In the genomic region with DNA sequence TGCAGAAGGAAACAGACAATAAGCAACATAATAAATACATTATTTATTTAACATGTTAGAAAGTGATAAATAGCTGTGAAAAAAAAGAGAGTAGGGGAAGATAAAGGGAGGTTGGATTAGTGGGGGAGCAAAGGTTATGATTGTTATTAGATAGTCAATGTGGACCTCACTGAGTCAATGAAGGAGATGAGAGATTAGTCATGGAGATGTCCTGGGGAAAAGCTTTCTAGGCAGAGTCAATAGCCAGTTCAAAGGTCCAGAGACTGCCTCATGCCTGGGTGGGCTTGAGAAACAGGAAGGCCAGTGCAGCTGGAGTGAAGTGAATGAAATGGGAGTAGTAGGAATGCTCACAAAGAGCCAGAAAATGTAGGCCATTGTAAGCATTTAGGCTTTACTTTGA, we compare ENCODE assay signal across 1 cellular context.
A peak's percentile ranks its signal among the peaks of the same experiment; 100 is the strongest.
TF ChIP-seq lines count a peak whose summit lies in the region.

No MANE protein-coding gene starts in this region.

TF ChIP-seq in HepG2, 621 proteins besides CTCF, POLR2A, EP300 and RAD21 (continued from another document and continues in another):
- TF ChIP-seq, protein P1, sequence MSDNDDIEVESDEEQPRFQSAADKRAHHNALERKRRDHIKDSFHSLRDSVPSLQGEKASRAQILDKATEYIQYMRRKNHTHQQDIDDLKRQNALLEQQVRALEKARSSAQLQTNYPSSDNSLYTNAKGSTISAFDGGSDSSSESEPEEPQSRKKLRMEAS (IDR thresholded peaks at IDR 0.05) = peak; percentile 71
- TF ChIP-seq HHEX (CRISPR knock-in tag; IDR thresholded peaks at IDR 0.05) (peak; percentile 94), ZNF652 (CRISPR knock-in tag; IDR thresholded peaks at IDR 0.05; ENCODE audit: borderline replicate concordance, low read depth) (peak; percentile 40; the same call in 1 of the 2 replicates), ZNF263 (CRISPR knock-in tag; IDR thresholded peaks at IDR 0.05) (no peak), ZNF614 (CRISPR knock-in tag; IDR thresholded peaks at IDR 0.05; ENCODE audit: borderline replicate concordance) (peak; percentile 84), DPF2 (CRISPR knock-in tag; IDR thresholded peaks at IDR 0.05; ENCODE audit: borderline replicate concordance, low read depth) (peak; percentile 92; the same call in 1 of the 2 replicates), ARNTL (CRISPR knock-in tag; IDR thresholded peaks at IDR 0.05) (peak; percentile 65; the same call in 1 of the 2 replicates), ZNF75D (CRISPR knock-in tag; IDR thresholded peaks at IDR 0.05; ENCODE audit: borderline replicate concordance) (no peak), CBFB (CRISPR knock-in tag; IDR thresholded peaks at IDR 0.05) (0 out of 2 replicates have a peak, but pooled peaks have one; percentile 14), MEIS1 (CRISPR knock-in tag; IDR thresholded peaks at IDR 0.05; ENCODE audit: borderline replicate concordance) (peak; percentile 66; the same call in 1 of the 2 replicates), ZMYM4 (CRISPR knock-in tag; IDR thresholded peaks at IDR 0.05) (peak; percentile 93), POGZ (CRISPR knock-in tag; IDR thresholded peaks at IDR 0.05) (peak; percentile 69), TAF15 (IDR thresholded peaks at IDR 0.05; ENCODE audit: low read depth, low read length, poor library complexity, severe bottlenecking) (no peak), ONECUT2 (CRISPR knock-in tag; IDR thresholded peaks at IDR 0.05) (peak; percentile 86), ZNF589 (CRISPR knock-in tag; conservative IDR thresholded peaks at IDR 0.05) (no peak), ZNF678 (CRISPR knock-in tag; IDR thresholded peaks at IDR 0.05) (no peak), PHF20 (CRISPR knock-in tag; IDR thresholded peaks at IDR 0.05) (no peak), SRF (IDR thresholded peaks at IDR 0.05; ENCODE audit: low read depth, low read length) (no peak), ELF4 (CRISPR knock-in tag; IDR thresholded peaks at IDR 0.05; ENCODE audit: borderline replicate concordance) (no peak), RNF2 (conservative IDR thresholded peaks at IDR 0.05; ENCODE audit: low read depth) (no peak), ZFX (CRISPR knock-in tag; IDR thresholded peaks at IDR 0.05; ENCODE audit: low read depth) (peak; percentile 64), SKI (IDR thresholded peaks at IDR 0.05; ENCODE audit: partially characterized antibody) (peak; percentile 98), ZNF670 (CRISPR knock-in tag; IDR thresholded peaks at IDR 0.05; ENCODE audit: borderline replicate concordance) (no peak), ZNF644 (CRISPR knock-in tag; IDR thresholded peaks at IDR 0.05; ENCODE audit: low read depth) (peak; percentile 67; the same call in 1 of the 2 replicates), ARNT2 (CRISPR knock-in tag; IDR thresholded peaks at IDR 0.05; ENCODE audit: low read depth) (no peak), FIP1L1 (IDR thresholded peaks at IDR 0.05; ENCODE audit: borderline replicate concordance, insufficient read depth, low read depth, low read length) (no peak), CBX5 (CRISPR knock-in tag; IDR thresholded peaks at IDR 0.05; ENCODE audit: borderline replicate concordance) (peak; percentile 72; the same call in 1 of the 2 replicates)
- TF ChIP-seq, protein P2, sequence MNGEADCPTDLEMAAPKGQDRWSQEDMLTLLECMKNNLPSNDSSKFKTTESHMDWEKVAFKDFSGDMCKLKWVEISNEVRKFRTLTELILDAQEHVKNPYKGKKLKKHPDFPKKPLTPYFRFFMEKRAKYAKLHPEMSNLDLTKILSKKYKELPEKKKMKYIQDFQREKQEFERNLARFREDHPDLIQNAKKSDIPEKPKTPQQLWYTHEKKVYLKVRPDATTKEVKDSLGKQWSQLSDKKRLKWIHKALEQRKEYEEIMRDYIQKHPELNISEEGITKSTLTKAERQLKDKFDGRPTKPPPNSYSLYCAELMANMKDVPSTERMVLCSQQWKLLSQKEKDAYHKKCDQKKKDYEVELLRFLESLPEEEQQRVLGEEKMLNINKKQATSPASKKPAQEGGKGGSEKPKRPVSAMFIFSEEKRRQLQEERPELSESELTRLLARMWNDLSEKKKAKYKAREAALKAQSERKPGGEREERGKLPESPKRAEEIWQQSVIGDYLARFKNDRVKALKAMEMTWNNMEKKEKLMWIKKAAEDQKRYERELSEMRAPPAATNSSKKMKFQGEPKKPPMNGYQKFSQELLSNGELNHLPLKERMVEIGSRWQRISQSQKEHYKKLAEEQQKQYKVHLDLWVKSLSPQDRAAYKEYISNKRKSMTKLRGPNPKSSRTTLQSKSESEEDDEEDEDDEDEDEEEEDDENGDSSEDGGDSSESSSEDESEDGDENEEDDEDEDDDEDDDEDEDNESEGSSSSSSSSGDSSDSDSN (CRISPR knock-in tag; IDR thresholded peaks at IDR 0.05) = 0 out of 2 replicates have a peak, but pooled peaks have one; percentile 22
- TF ChIP-seq, protein P3, sequence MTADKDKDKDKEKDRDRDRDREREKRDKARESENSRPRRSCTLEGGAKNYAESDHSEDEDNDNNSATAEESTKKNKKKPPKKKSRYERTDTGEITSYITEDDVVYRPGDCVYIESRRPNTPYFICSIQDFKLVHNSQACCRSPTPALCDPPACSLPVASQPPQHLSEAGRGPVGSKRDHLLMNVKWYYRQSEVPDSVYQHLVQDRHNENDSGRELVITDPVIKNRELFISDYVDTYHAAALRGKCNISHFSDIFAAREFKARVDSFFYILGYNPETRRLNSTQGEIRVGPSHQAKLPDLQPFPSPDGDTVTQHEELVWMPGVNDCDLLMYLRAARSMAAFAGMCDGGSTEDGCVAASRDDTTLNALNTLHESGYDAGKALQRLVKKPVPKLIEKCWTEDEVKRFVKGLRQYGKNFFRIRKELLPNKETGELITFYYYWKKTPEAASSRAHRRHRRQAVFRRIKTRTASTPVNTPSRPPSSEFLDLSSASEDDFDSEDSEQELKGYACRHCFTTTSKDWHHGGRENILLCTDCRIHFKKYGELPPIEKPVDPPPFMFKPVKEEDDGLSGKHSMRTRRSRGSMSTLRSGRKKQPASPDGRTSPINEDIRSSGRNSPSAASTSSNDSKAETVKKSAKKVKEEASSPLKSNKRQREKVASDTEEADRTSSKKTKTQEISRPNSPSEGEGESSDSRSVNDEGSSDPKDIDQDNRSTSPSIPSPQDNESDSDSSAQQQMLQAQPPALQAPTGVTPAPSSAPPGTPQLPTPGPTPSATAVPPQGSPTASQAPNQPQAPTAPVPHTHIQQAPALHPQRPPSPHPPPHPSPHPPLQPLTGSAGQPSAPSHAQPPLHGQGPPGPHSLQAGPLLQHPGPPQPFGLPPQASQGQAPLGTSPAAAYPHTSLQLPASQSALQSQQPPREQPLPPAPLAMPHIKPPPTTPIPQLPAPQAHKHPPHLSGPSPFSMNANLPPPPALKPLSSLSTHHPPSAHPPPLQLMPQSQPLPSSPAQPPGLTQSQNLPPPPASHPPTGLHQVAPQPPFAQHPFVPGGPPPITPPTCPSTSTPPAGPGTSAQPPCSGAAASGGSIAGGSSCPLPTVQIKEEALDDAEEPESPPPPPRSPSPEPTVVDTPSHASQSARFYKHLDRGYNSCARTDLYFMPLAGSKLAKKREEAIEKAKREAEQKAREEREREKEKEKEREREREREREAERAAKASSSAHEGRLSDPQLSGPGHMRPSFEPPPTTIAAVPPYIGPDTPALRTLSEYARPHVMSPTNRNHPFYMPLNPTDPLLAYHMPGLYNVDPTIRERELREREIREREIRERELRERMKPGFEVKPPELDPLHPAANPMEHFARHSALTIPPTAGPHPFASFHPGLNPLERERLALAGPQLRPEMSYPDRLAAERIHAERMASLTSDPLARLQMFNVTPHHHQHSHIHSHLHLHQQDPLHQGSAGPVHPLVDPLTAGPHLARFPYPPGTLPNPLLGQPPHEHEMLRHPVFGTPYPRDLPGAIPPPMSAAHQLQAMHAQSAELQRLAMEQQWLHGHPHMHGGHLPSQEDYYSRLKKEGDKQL (CRISPR knock-in tag; IDR thresholded peaks at IDR 0.05; ENCODE audit: low read depth) = peak; percentile 95
- TF ChIP-seq, protein P4, sequence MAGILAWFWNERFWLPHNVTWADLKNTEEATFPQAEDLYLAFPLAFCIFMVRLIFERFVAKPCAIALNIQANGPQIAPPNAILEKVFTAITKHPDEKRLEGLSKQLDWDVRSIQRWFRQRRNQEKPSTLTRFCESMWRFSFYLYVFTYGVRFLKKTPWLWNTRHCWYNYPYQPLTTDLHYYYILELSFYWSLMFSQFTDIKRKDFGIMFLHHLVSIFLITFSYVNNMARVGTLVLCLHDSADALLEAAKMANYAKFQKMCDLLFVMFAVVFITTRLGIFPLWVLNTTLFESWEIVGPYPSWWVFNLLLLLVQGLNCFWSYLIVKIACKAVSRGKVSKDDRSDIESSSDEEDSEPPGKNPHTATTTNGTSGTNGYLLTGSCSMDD (CRISPR knock-in tag; IDR thresholded peaks at IDR 0.05) = no peak
- TF ChIP-seq, protein P5, sequence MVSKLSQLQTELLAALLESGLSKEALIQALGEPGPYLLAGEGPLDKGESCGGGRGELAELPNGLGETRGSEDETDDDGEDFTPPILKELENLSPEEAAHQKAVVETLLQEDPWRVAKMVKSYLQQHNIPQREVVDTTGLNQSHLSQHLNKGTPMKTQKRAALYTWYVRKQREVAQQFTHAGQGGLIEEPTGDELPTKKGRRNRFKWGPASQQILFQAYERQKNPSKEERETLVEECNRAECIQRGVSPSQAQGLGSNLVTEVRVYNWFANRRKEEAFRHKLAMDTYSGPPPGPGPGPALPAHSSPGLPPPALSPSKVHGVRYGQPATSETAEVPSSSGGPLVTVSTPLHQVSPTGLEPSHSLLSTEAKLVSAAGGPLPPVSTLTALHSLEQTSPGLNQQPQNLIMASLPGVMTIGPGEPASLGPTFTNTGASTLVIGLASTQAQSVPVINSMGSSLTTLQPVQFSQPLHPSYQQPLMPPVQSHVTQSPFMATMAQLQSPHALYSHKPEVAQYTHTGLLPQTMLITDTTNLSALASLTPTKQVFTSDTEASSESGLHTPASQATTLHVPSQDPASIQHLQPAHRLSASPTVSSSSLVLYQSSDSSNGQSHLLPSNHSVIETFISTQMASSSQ (IDR thresholded peaks at IDR 0.05; ENCODE audit: low read depth) = peak; percentile 68; the same call in 1 of the 2 replicates
- TF ChIP-seq, protein P5 (CRISPR knock-in tag; IDR thresholded peaks at IDR 0.05; ENCODE audit: borderline replicate concordance) = peak; percentile 53; the same call in 1 of the 2 replicates
- TF ChIP-seq, protein P6, sequence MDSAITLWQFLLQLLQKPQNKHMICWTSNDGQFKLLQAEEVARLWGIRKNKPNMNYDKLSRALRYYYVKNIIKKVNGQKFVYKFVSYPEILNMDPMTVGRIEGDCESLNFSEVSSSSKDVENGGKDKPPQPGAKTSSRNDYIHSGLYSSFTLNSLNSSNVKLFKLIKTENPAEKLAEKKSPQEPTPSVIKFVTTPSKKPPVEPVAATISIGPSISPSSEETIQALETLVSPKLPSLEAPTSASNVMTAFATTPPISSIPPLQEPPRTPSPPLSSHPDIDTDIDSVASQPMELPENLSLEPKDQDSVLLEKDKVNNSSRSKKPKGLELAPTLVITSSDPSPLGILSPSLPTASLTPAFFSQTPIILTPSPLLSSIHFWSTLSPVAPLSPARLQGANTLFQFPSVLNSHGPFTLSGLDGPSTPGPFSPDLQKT (CRISPR knock-in tag; IDR thresholded peaks at IDR 0.05; ENCODE audit: borderline replicate concordance) = no peak
- TF ChIP-seq, protein P7, sequence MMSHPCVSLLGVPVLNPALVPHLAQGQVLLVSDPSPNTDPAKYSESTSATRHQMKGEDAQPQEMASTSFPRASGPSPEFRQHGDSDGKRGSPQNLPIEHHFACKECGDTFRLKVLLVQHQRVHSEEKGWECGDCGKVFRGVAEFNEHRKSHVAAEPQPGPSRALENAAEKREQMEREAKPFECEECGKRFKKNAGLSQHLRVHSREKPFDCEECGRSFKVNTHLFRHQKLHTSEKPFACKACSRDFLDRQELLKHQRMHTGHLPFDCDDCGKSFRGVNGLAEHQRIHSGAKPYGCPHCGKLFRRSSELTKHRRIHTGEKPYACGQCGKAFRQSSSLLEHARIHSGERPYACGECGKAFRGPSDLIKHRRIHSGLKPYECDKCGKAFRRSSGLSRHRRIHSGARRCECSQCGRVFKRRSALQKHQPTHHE (CRISPR knock-in tag; IDR thresholded peaks at IDR 0.05; ENCODE audit: borderline replicate concordance) = no peak
- TF ChIP-seq, protein P8, sequence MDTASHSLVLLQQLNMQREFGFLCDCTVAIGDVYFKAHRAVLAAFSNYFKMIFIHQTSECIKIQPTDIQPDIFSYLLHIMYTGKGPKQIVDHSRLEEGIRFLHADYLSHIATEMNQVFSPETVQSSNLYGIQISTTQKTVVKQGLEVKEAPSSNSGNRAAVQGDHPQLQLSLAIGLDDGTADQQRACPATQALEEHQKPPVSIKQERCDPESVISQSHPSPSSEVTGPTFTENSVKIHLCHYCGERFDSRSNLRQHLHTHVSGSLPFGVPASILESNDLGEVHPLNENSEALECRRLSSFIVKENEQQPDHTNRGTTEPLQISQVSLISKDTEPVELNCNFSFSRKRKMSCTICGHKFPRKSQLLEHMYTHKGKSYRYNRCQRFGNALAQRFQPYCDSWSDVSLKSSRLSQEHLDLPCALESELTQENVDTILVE (CRISPR knock-in tag; IDR thresholded peaks at IDR 0.05) = 0 out of 2 replicates have a peak, but pooled peaks have one; percentile 47
- TF ChIP-seq, protein P9, sequence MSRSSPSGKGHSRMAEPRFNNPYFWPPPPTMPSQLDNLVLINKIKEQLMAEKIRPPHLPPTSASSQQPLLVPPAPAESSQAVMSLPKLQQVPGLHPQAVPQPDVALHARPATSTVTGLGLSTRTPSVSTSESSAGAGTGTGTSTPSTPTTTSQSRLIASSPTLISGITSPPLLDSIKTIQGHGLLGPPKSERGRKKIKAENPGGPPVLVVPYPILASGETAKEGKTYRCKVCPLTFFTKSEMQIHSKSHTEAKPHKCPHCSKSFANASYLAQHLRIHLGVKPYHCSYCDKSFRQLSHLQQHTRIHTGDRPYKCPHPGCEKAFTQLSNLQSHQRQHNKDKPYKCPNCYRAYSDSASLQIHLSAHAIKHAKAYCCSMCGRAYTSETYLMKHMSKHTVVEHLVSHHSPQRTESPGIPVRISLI (CRISPR knock-in tag; IDR thresholded peaks at IDR 0.05; ENCODE audit: borderline replicate concordance) = peak; percentile 87; the same call in 1 of the 2 replicates
- TF ChIP-seq, protein P10, sequence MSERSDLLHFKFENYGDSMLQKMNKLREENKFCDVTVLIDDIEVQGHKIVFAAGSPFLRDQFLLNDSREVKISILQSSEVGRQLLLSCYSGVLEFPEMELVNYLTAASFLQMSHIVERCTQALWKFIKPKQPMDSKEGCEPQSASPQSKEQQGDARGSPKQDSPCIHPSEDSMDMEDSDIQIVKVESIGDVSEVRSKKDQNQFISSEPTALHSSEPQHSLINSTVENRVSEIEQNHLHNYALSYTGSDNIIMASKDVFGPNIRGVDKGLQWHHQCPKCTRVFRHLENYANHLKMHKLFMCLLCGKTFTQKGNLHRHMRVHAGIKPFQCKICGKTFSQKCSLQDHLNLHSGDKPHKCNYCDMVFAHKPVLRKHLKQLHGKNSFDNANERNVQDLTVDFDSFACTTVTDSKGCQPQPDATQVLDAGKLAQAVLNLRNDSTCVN (CRISPR knock-in tag; IDR thresholded peaks at IDR 0.05; ENCODE audit: borderline replicate concordance) = peak; percentile 46; the same call in 1 of the 2 replicates
